Comparison of ENCODE assay signal across 24 cellular contexts in genomic region chr5:76595755-76596481, GRCh38. TPM values are rescaled to one million over a fixed set of nuclear protein-coding genes. Genes with fewer than 3 reads are reported as not detected.
"Had no signal": no experiment of that assay in that cellular context is flagged by ENCODE, and none has a peak within 500 bp of the region (broad histone marks: within the 10 kb centered on the region; RNA-seq: fewer than 3 reads in every experiment).

No MANE protein-coding gene starts in this region.

- H3K4me3 Mint-ChIP-seq: activated naive CD4-positive, alpha-beta T cell treated with anti-CD3 and anti-CD28 coated beads, Interleukin-2, amount 10 ng/mL, durations not matched to agents 7 days and 5 days; activated naive CD8-positive, alpha-beta T cell treated with anti-CD3 and anti-CD28 coated beads, Interleukin-2, amount 50 U/mL, for 24 hours; nephron had no signal

- H3K27me3 Mint-ChIP-seq: activated naive CD4-positive, alpha-beta T cell treated with anti-CD3 and anti-CD28 coated beads, Interleukin-2, amount 10 ng/mL, durations not matched to agents 7 days and 5 days; activated naive CD8-positive, alpha-beta T cell treated with anti-CD3 and anti-CD28 coated beads, Interleukin-2, amount 50 U/mL, for 24 hours had no signal

- H3K27ac ChIP-seq: body of pancreas, cardiac muscle cell, foreskin keratinocyte, hepatocyte, left ventricle myocardium inferior, neutrophil, ovary, prostate gland, upper lobe of left lung, WERI-Rb-1 had no signal

- H3K9me3 ChIP-seq: body of pancreas, left ventricle myocardium inferior, neutrophil, ovary, prostate gland, upper lobe of left lung had no signal

- H3K9me3 Mint-ChIP-seq: activated naive CD4-positive, alpha-beta T cell treated with anti-CD3 and anti-CD28 coated beads, Interleukin-2, amount 10 ng/mL, durations not matched to agents 7 days and 5 days; activated naive CD8-positive, alpha-beta T cell treated with anti-CD3 and anti-CD28 coated beads, Interleukin-2, amount 50 U/mL, for 24 hours; nephron had no signal

- DNase-seq: activated CD4-positive, CD25-positive, alpha-beta regulatory T cell treated with anti-CD3 and anti-CD28 coated beads, Interleukin-2, amount 50 U/mL, for 72 hours; activated effector memory CD4-positive, alpha-beta T cell treated with Interleukin-2 at 50 U/mL for 16 hours; activated naive CD4-positive, alpha-beta T cell treated with anti-CD3 and anti-CD28 coated beads, Interleukin-2, amount 10 ng/mL, durations not matched to agents 7 days and 5 days; activated naive CD8-positive, alpha-beta T cell treated with anti-CD3 and anti-CD28 coated beads, Interleukin-2, amount 50 U/mL, for 24 hours; activated T-cell treated with anti-CD3 and anti-CD28 coated beads, Interleukin-2, amount 50 U/mL, for 1 hour; body of pancreas; dermis blood vessel endothelial cell; effector CD8-positive, alpha-beta T cell; foreskin keratinocyte; kidney glomerular epithelial cell; left ventricle myocardium inferior; ovary; stimulated activated CD4-positive, alpha-beta T cell treated with anti-CD3 and anti-CD28 coated beads, Interleukin-2, amount 100 ng/mL, for 48 hours; stimulated activated CD8-positive, alpha-beta memory T cell treated with anti-CD3 and anti-CD28 coated beads, Interleukin-4, amount 100 ng/mL, for 48 hours; stimulated activated naive CD4-positive, alpha-beta T cell; upper lobe of left lung; WERI-Rb-1 had no signal

- H3K4me3 ChIP-seq: body of pancreas, cardiac muscle cell, hepatocyte, left ventricle myocardium inferior, ovary, prostate gland, upper lobe of left lung had no signal

- H3K27ac Mint-ChIP-seq: activated naive CD4-positive, alpha-beta T cell treated with anti-CD3 and anti-CD28 coated beads, Interleukin-2, amount 10 ng/mL, durations not matched to agents 7 days and 5 days had no signal

- H3K4me1 ChIP-seq: body of pancreas, foreskin keratinocyte, left ventricle myocardium inferior, prostate gland, upper lobe of left lung had no signal

- H3K27me3 ChIP-seq: body of pancreas, cardiac muscle cell, hepatocyte, neutrophil, ovary, upper lobe of left lung had no signal

- H3K4me1 Mint-ChIP-seq: activated naive CD4-positive, alpha-beta T cell treated with anti-CD3 and anti-CD28 coated beads, Interleukin-2, amount 10 ng/mL, durations not matched to agents 7 days and 5 days had no signal

- H3K36me3 ChIP-seq: cardiac muscle cell, left ventricle myocardium inferior, ovary, prostate gland had no signal

- ATAC-seq: activated naive CD8-positive, alpha-beta T cell treated with anti-CD3 and anti-CD28 coated beads, Interleukin-2, amount 50 U/mL, for 24 hours; body of pancreas; foreskin keratinocyte; SK-N-SH treated with all-trans-retinoic acid at 6 μM for 48 hours had no signal

RNA-seq across cellular contexts. Expression of gene F2RL2, which starts 27.3 kb away (rescaled TPM):
- total RNA-seq: lung microvascular endothelial cell, prostate gland had no signal
- polyA plus RNA-seq: foreskin keratinocyte had no signal
